Comparison of ENCODE assay signal across 1 cellular context in the genomic region with DNA sequence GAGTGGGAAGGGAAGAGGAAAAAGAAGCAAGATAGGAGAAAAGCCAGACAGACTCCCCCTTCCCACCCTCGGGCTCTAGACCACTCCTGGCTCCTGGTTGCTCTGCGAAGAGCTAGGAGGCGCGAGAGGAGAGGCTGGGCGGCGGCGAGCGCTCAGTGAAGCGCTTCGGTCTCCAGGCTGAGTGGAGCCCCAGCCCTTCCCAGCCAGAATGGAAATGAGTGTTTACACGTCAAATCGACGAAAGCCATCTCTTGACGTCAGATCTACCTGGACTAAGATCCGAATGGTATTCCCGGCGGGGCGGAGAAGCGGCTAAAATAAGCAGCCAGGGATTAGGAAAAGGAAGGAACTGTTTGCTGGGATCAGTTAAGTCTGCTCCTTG.
TF ChIP-seq lines count a peak whose summit lies in the region.

A gene (minus strand): TSS at position 183 of the 382 bp plus-strand sequence. CDS start 206 bp downstream, outside the sequence.

TF ChIP-seq in HepG2, 621 proteins besides CTCF, POLR2A, EP300 and RAD21 (continued from another document):
- TF ChIP-seq, protein P1, sequence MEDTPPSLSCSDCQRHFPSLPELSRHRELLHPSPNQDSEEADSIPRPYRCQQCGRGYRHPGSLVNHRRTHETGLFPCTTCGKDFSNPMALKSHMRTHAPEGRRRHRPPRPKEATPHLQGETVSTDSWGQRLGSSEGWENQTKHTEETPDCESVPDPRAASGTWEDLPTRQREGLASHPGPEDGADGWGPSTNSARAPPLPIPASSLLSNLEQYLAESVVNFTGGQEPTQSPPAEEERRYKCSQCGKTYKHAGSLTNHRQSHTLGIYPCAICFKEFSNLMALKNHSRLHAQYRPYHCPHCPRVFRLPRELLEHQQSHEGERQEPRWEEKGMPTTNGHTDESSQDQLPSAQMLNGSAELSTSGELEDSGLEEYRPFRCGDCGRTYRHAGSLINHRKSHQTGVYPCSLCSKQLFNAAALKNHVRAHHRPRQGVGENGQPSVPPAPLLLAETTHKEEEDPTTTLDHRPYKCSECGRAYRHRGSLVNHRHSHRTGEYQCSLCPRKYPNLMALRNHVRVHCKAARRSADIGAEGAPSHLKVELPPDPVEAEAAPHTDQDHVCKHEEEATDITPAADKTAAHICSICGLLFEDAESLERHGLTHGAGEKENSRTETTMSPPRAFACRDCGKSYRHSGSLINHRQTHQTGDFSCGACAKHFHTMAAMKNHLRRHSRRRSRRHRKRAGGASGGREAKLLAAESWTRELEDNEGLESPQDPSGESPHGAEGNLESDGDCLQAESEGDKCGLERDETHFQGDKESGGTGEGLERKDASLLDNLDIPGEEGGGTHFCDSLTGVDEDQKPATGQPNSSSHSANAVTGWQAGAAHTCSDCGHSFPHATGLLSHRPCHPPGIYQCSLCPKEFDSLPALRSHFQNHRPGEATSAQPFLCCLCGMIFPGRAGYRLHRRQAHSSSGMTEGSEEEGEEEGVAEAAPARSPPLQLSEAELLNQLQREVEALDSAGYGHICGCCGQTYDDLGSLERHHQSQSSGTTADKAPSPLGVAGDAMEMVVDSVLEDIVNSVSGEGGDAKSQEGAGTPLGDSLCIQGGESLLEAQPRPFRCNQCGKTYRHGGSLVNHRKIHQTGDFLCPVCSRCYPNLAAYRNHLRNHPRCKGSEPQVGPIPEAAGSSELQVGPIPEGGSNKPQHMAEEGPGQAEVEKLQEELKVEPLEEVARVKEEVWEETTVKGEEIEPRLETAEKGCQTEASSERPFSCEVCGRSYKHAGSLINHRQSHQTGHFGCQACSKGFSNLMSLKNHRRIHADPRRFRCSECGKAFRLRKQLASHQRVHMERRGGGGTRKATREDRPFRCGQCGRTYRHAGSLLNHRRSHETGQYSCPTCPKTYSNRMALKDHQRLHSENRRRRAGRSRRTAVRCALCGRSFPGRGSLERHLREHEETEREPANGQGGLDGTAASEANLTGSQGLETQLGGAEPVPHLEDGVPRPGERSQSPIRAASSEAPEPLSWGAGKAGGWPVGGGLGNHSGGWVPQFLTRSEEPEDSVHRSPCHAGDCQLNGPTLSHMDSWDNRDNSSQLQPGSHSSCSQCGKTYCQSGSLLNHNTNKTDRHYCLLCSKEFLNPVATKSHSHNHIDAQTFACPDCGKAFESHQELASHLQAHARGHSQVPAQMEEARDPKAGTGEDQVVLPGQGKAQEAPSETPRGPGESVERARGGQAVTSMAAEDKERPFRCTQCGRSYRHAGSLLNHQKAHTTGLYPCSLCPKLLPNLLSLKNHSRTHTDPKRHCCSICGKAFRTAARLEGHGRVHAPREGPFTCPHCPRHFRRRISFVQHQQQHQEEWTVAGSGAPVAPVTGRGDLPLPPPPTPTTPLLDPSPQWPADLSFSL (CRISPR knock-in tag; IDR thresholded peaks at IDR 0.05): no peak
- TF ChIP-seq ZBTB8A (CRISPR knock-in tag; IDR thresholded peaks at IDR 0.05; ENCODE audit: borderline replicate concordance, low read depth): no peak
